ENCODE assay signal across 8 cellular contexts in genomic region chr6:107847844-107848802, GRCh38. TPM values are rescaled to one million over a fixed set of nuclear protein-coding genes. Genes with fewer than 3 reads are reported as not detected.
DNase-seq lines count a peak whose midpoint lies in the region; ATAC-seq, FAIRE-seq and TF ChIP-seq lines count a peak whose summit lies in the region.

No MANE protein-coding gene starts in this region.

- no TSS peak for BruUV-seq in HepG2 (replicated peaks; lab: Mats Ljungman, UMichigan)

- FAIRE-seq in GM12891 (lab: Jason Lieb, UNC) (peak; percentile 65), HepG2 (lab: Jason Lieb, UNC) (no peak)

- peak; percentile 72 for DNase-seq in GM12891 (ENCODE audit: insufficient read length, low spot score)
- DNase-seq in NCI-H460 (ENCODE audit: extremely low read depth, low read depth), result peak; percentile 64
- DNase-seq in activated CD4-positive, alpha-beta T cell treated with anti-CD3 and anti-CD28 coated beads, Interleukin-2, amount 10 ng/mL, durations not matched to agents 24 days and 14 days, result peak; percentile 95
- DNase-seq in dedifferentiated amniotic fluid mesenchymal stem cell (ENCODE audit: extremely low spot score), result peak; percentile 77
- peak; percentile 58 for DNase-seq in HepG2 (ENCODE audit: low spot score)
- DNase-seq in stimulated activated CD4-positive, alpha-beta T cell treated with anti-CD3 and anti-CD28 coated beads, Interleukin-2, amount 100 ng/mL, for 24 hours, result peak; percentile 84 to 87

- H3K4me1 Mint-ChIP-seq in activated CD4-positive, alpha-beta T cell treated with anti-CD3 and anti-CD28 coated beads, Interleukin-2, amount 10 ng/mL, durations not matched to agents 24 days and 14 days, result peaks cover 21% of the 10 kb centered on the region

- H3K36me3 ChIP-seq in HepG2 (replicated peaks in 1 of 2; ENCODE audit: control insufficient read depth in 1 of 2, insufficient read depth in 2 of 2, low read length in 2 of 2), result no peaks in the 10 kb centered on the region

- in situ Hi-C loops in HepG2 (cut with HindIII; ENCODE audit: extremely low pct_ligation_motif_present, low pct_unique_long_range_greater_than_20kb), result loop anchor here (5.0 kb wide), 2 partner anchors 46 to 176 kb away; no protein-coding TSS in a partner anchor

- TF ChIP-seq RAD21 in HepG2 (CRISPR knock-in tag; IDR thresholded peaks at IDR 0.05), result peak; percentile 94

- peaks cover 0 to 14% of the 10 kb centered on the region in 2 experiments; a peak in 3 of 5 replicates for H3K27me3 ChIP-seq in HepG2 (ENCODE audit: control insufficient read depth in 1 of 2, insufficient read depth in 2 of 2, low read length in 2 of 2)

- POLR2A ChIA-PET in HepG2 (lab: Yijun Ruan, JAX), result interaction anchor here (1.0 kb wide), 2 partner anchors 25 to 174 kb away, joined by 3 to 4 read pairs; no protein-coding TSS in a partner anchor

- peak overlapping the region in 2 of 3 experiments; percentile 32 to 66; a peak in 4 of 6 replicates for H3K4me3 ChIP-seq in HepG2 (replicated peaks in 1 of 3; ENCODE audit: insufficient read depth in 1 of 3, low read depth in 2 of 3, low read length in 3 of 3)

- peaks cover 6% of the 10 kb centered on the region for H3K27me3 Mint-ChIP-seq in activated CD4-positive, alpha-beta T cell treated with anti-CD3 and anti-CD28 coated beads, Interleukin-2, amount 10 ng/mL, durations not matched to agents 24 days and 14 days

- no peak overlapping the region for H3K27ac ChIP-seq in HepG2 (ENCODE audit: extremely low read length, insufficient read depth, low read length)

- CTCF ChIA-PET in HepG2 (lab: Yijun Ruan, JAX; ENCODE audit: low intra/inter-chr PET ratio, low total read pairs), result interaction anchor here (1.5 to 2.6 kb wide), 2 partner anchors 144 to 172 kb away, joined by 4 to 20 read pairs; no protein-coding TSS in a partner anchor

- H3K36me3 Mint-ChIP-seq in activated CD4-positive, alpha-beta T cell treated with anti-CD3 and anti-CD28 coated beads, Interleukin-2, amount 10 ng/mL, durations not matched to agents 24 days and 14 days (ENCODE audit: low read depth), result no peaks in the 10 kb centered on the region

- TF ChIP-seq CTCF in HepG2 (CRISPR knock-in tag; IDR thresholded peaks at IDR 0.05), result peak; percentile 96

- TF ChIP-seq EP300 in HepG2 (IDR thresholded peaks at IDR 0.05; ENCODE audit: low read depth in 2 of 2, low read length in 2 of 2) (no peak), HepG2 (CRISPR knock-in tag; IDR thresholded peaks at IDR 0.05; ENCODE audit: borderline replicate concordance) (0 out of 2 replicates have a peak, but pooled peaks have one; percentile 38)

- no peak overlapping the region for H3K9ac ChIP-seq in HepG2 (ENCODE audit: insufficient read depth, low read depth, low read length)

- peak overlapping the region; percentile 54 for H3K27ac Mint-ChIP-seq in activated CD4-positive, alpha-beta T cell treated with anti-CD3 and anti-CD28 coated beads, Interleukin-2, amount 10 ng/mL, durations not matched to agents 24 days and 14 days

- ATAC-seq in HG03066 (IDR thresholded peaks at IDR 0.05; ENCODE audit: low read depth, unreplicated experiment) (peak; percentile 76), HepG2 (peak; percentile 97), GM18870 (IDR thresholded peaks at IDR 0.05; ENCODE audit: unreplicated experiment) (no peak)

- H3K79me2 ChIP-seq in HepG2 (ENCODE audit: insufficient read depth, low read length), result no peaks in the 10 kb centered on the region

- H2AFZ ChIP-seq in HepG2 (ENCODE audit: low read length), result peak overlapping the region; percentile 95

- peak overlapping the region; percentile 80 for H3K4me3 Mint-ChIP-seq in activated CD4-positive, alpha-beta T cell treated with anti-CD3 and anti-CD28 coated beads, Interleukin-2, amount 10 ng/mL, durations not matched to agents 24 days and 14 days

- intact Hi-C loops in activated CD4-positive, alpha-beta T cell treated with anti-CD3 and anti-CD28 coated beads, Interleukin-2, amount 10 ng/mL, durations not matched to agents 24 days and 14 days (cut with micrococcal nuclease), result loop anchor here (1.0 kb wide), 5 partner anchors 25 to 173 kb away; no protein-coding TSS in a partner anchor
- intact Hi-C loops in HepG2 (cut with micrococcal nuclease; ENCODE audit: unreplicated experiment), result loop anchor here (1.0 to 10.0 kb wide), 3 partner anchors 48 to 173 kb away; no protein-coding TSS in a partner anchor

- H3K4me1 ChIP-seq in HepG2 (ENCODE audit: insufficient read depth, low read length), result peaks cover 6% of the 10 kb centered on the region

- 43% methylated on average over 17 of the region's 52 CpGs for WGBS in HepG2 (ENCODE audit: low lambda C conversion rate)

- no peaks in the 10 kb centered on the region for H4K20me1 ChIP-seq in HepG2 (ENCODE audit: insufficient read depth, low read length)

- no peaks in the 10 kb centered on the region for H3K9me3 ChIP-seq in HepG2 (ENCODE audit: low read length)

- peak overlapping the region; percentile 97 for H3K4me2 ChIP-seq in HepG2 (ENCODE audit: low read depth, low read length)

- TF ChIP-seq POLR2A in GM12891 (IDR thresholded peaks at IDR 0.05; ENCODE audit: low read depth, low read length) (no peak), HepG2 (IDR thresholded peaks at IDR 0.05; ENCODE audit: insufficient read depth in 1 of 2, low read depth in 2 of 2, low read length in 2 of 2) (no peak)

- no peaks in the 10 kb centered on the region for H3K9me3 Mint-ChIP-seq in activated CD4-positive, alpha-beta T cell treated with anti-CD3 and anti-CD28 coated beads, Interleukin-2, amount 10 ng/mL, durations not matched to agents 24 days and 14 days

TF ChIP-seq in GM12891, 5 proteins besides CTCF, POLR2A, EP300 and RAD21:
- TF ChIP-seq SPI1 (IDR thresholded peaks at IDR 0.05; ENCODE audit: low read depth, low read length) (no peak), PAX5 (IDR thresholded peaks at IDR 0.05; ENCODE audit: insufficient read depth, low read length, severe bottlenecking) (no peak), POU2F2 (IDR thresholded peaks at IDR 0.05; ENCODE audit: low read depth, low read length) (no peak), POLR2AphosphoS5 (IDR thresholded peaks at IDR 0.05; ENCODE audit: low read depth, low read length) (no peak), TAF1 (IDR thresholded peaks at IDR 0.05; ENCODE audit: low read depth, low read length) (no peak)

TF ChIP-seq in HepG2, 621 proteins besides CTCF, POLR2A, EP300 and RAD21 (continues in another document):
- TF ChIP-seq KLF11 (CRISPR knock-in tag; IDR thresholded peaks at IDR 0.05) (peak; percentile 91; the same call in 1 of the 2 replicates), HOMEZ (CRISPR knock-in tag; IDR thresholded peaks at IDR 0.05; ENCODE audit: low read depth) (0 out of 2 replicates have a peak, but pooled peaks have one; percentile 53), ZNF775 (CRISPR knock-in tag; IDR thresholded peaks at IDR 0.05; ENCODE audit: borderline replicate concordance) (no peak), ZNF468 (CRISPR knock-in tag; IDR thresholded peaks at IDR 0.05) (no peak), ZNF644 (CRISPR knock-in tag; IDR thresholded peaks at IDR 0.05; ENCODE audit: low read depth) (0 out of 2 replicates have a peak, but pooled peaks have one; percentile 10)

RNA-seq across cellular contexts. Expression of gene SCML4, which starts 24.0 kb away (rescaled TPM):
- polyA plus RNA-seq in GM12891 (2012; ENCODE audit: low read depth, missing spikeins), result 0.10 TPM
- total RNA-seq in NCI-H460 (2014; rRNA removed; shearing (Covaris generic)), result not detected in 2 replicates
- not detected in 2 replicates for polyA plus RNA-seq in NCI-H460 (2014; cell fraction: nucleus; rRNA removed)
- total RNA-seq in activated CD4-positive, alpha-beta T cell treated with anti-CD3 and anti-CD28 coated beads, Interleukin-2, amount 10 ng/mL, durations not matched to agents 24 days and 14 days, result 2.0 and 2.7 TPM in 2 replicates
- not detected in 2 replicates for total RNA-seq in HepG2 (2016; rRNA removed; fragmentation: Illumina TruSeq; extraction: Trizol)
- not detected in 2 replicates for total RNA-seq in HepG2 (2016; cell fraction: cytosol; rRNA removed; fragmentation: Illumina TruSeq; extraction: Trizol; ENCODE audit: low read depth)
- total RNA-seq in HepG2 (2016; cell fraction: insoluble cytoplasmic fraction; rRNA removed; fragmentation: Illumina TruSeq; extraction: Trizol), result not detected in 2 replicates
- total RNA-seq in HepG2 (2016; cell fraction: membrane; rRNA removed; fragmentation: Illumina TruSeq; extraction: Trizol), result not detected in 2 replicates
- total RNA-seq in HepG2 (2016; cell fraction: nucleus; rRNA removed; fragmentation: Illumina TruSeq; extraction: Trizol), result not detected in 2 replicates
- 0.05 TPM in 1 of 2 replicates, not detected in the other for polyA plus RNA-seq in HepG2 (2011; rRNA removed)
- 0.04 TPM in 1 of 2 replicates, not detected in the other for polyA plus RNA-seq in HepG2 (2011; cell fraction: cytosol; rRNA removed)
- 0.05 and 0.11 TPM in 2 replicates for polyA plus RNA-seq in HepG2 (2011; cell fraction: nucleus; rRNA removed)
- polyA plus RNA-seq in HepG2 (2012), result 0.89 TPM in 1 of 2 replicates, not detected in the other
- not detected in 2 replicates for polyA plus RNA-seq in HepG2 (2016; cell fraction: cytosol; fragmentation: Illumina TruSeq; extraction: Trizol; ENCODE audit: low read depth)
- not detected in 2 replicates for polyA plus RNA-seq in HepG2 (2016; cell fraction: insoluble cytoplasmic fraction; fragmentation: Illumina TruSeq; extraction: Trizol; ENCODE audit: low read depth)
- not detected in 2 replicates for polyA plus RNA-seq in HepG2 (2016; cell fraction: membrane; fragmentation: Illumina TruSeq; extraction: Trizol; ENCODE audit: low read depth)
- polyA plus RNA-seq in HepG2 (2016; cell fraction: nucleus; fragmentation: Illumina TruSeq; extraction: Trizol; ENCODE audit: insufficient read depth, low read depth), result not detected in 2 replicates
- polyA minus RNA-seq in HepG2 (2011; rRNA and poly(A)+ RNA removed; ENCODE audit: low replicate concordance), result not detected in 2 replicates
- polyA minus RNA-seq in HepG2 (2011; cell fraction: cytosol; rRNA and poly(A)+ RNA removed), result not detected in 2 replicates
- 0.13 and 0.37 TPM in 2 replicates for polyA minus RNA-seq in HepG2 (2011; cell fraction: nucleus; rRNA and poly(A)+ RNA removed)
